Comparison of ENCODE assay signal across 23 cellular contexts in genomic region chr2:147679664-147680502, GRCh38.
DNase-seq lines count a peak whose midpoint lies in the region; ATAC-seq, FAIRE-seq and TF ChIP-seq lines count a peak whose summit lies in the region.
"Had no signal": no experiment of that assay in that cellular context is flagged by ENCODE, and none has a peak within 500 bp of the region (broad histone marks: within the 10 kb centered on the region; RNA-seq: fewer than 3 reads in every experiment).

No MANE protein-coding gene starts in this region.

- no peaks in the 10 kb centered on the region for H3K36me3 ChIP-seq in H1 (ENCODE audit: control insufficient read depth in 2 of 4, insufficient read depth in 4 of 4, low read length in 3 of 4)
- H3K36me3 ChIP-seq: brain microvascular endothelial cell, lower lobe of right lung, right atrium auricular region had no signal

- ATAC-seq in GM18498 (IDR thresholded peaks at IDR 0.05; ENCODE audit: unreplicated experiment), result no peak
- ATAC-seq: activated CD8-positive, alpha-beta memory T cell treated with anti-CD3 and anti-CD28 coated beads, Interleukin-2, amount 10 ng/mL, durations not matched to agents 7 days and 5 days; lower lobe of right lung had no signal

- no peak overlapping the region for H3K4me2 ChIP-seq in H1 (ENCODE audit: insufficient read depth in 1 of 2, low read depth in 2 of 2, low read length in 2 of 2)
- H3K4me2 ChIP-seq: KMS-11, SK-N-SH had no signal

- WGBS in H1 (ENCODE audit: extremely low coverage in 1 of 2, insufficient coverage in 1 of 2, insufficient read length in 1 of 2, insufficient replicate concordance in 2 of 2, low coverage in 1 of 2, low lambda C conversion rate in 2 of 2, missing lambda C conversion rate in 1 of 2), 2 experiments, result 95% methylated on average over 6 of the region's 6 CpGs; no CpG with 5 or more reads in 1 of the 2 experiments

- DNase-seq in D721Med (ENCODE audit: insufficient read length, low spot score) (no peak), NCI-H1105 (lab: John Stamatoyannopoulos, UW) (peak; percentile 73), NCI-H345 (lab: John Stamatoyannopoulos, UW) (peak; percentile 68), H1 (ENCODE audit: low read depth in 1 of 2, low spot score in 2 of 2) (no peak), erythroblast (lab: John Stamatoyannopoulos, UW) (no peak), ureter (ENCODE audit: low spot score) (no peak)
- no peak for DNase-seq in activated CD4-positive, alpha-beta T cell treated with anti-CD3 and anti-CD28 coated beads, Interleukin-2, amount 10 ng/mL, durations not matched to agents 7 days and 5 days
- DNase-seq: activated CD8-positive, alpha-beta memory T cell treated with anti-CD3 and anti-CD28 coated beads, Interleukin-2, amount 10 ng/mL, durations not matched to agents 7 days and 5 days; activated naive CD8-positive, alpha-beta T cell treated with anti-CD3 and anti-CD28 coated beads, Interleukin-2, amount 10 ng/mL, durations not matched to agents 7 days and 5 days; brain microvascular endothelial cell; GOT3; lower lobe of right lung; occipital lobe; SK-N-SH had no signal

- H3K56ac ChIP-seq in H1 (replicated peaks; ENCODE audit: insufficient read length, low read depth, low read length), result no peak overlapping the region

- no peaks in the 10 kb centered on the region for H3K79me1 ChIP-seq in H1 (ENCODE audit: low read depth, low read length)

- no peaks in the 10 kb centered on the region for H3K27me3 ChIP-seq in H1 (replicated peaks in 1 of 4; ENCODE audit: control insufficient read depth in 3 of 4, extremely low read depth in 1 of 4, insufficient read depth in 3 of 4, low read length in 3 of 4)
- H3K27me3 ChIP-seq: brain microvascular endothelial cell, right atrium auricular region had no signal

- TF ChIP-seq CTCF in D721Med (IDR thresholded peaks at IDR 0.05; ENCODE audit: insufficient read depth, missing control alignments), result no peak
- TF ChIP-seq CTCF in H1 (IDR thresholded peaks at IDR 0.05; ENCODE audit: control extremely low read depth in 1 of 3, insufficient read depth in 1 of 3, low read depth in 1 of 3, low read length in 3 of 3), result no peak

- H2BK12ac ChIP-seq in H1 (ENCODE audit: low read depth, low read length), result no peak overlapping the region

- no peaks in the 10 kb centered on the region for H3K4me1 Mint-ChIP-seq in activated CD4-positive, alpha-beta T cell treated with anti-CD3 and anti-CD28 coated beads, Interleukin-2, amount 10 ng/mL, durations not matched to agents 7 days and 5 days
- H3K4me1 Mint-ChIP-seq: activated CD8-positive, alpha-beta memory T cell treated with anti-CD3 and anti-CD28 coated beads, Interleukin-2, amount 10 ng/mL, durations not matched to agents 7 days and 5 days; activated naive CD8-positive, alpha-beta T cell treated with anti-CD3 and anti-CD28 coated beads, Interleukin-2, amount 10 ng/mL, durations not matched to agents 7 days and 5 days had no signal

- H3K9ac ChIP-seq in H1 (replicated peaks in 1 of 4; ENCODE audit: extremely low read depth in 1 of 4, low read depth in 3 of 4, low read length in 3 of 4), result no peak overlapping the region
- H3K9ac ChIP-seq: KMS-11, SK-N-SH had no signal

- H3K18ac ChIP-seq in H1 (ENCODE audit: extremely low read depth, low read length), result no peak overlapping the region

- peak overlapping the region; percentile 71; the same call in 1 of the 2 replicates for H2AFZ ChIP-seq in H1 (ENCODE audit: low read length)

- H3K4me3 Mint-ChIP-seq in activated CD4-positive, alpha-beta T cell treated with anti-CD3 and anti-CD28 coated beads, Interleukin-2, amount 10 ng/mL, durations not matched to agents 7 days and 5 days, result no peak overlapping the region
- H3K4me3 Mint-ChIP-seq: activated CD8-positive, alpha-beta memory T cell treated with anti-CD3 and anti-CD28 coated beads, Interleukin-2, amount 10 ng/mL, durations not matched to agents 7 days and 5 days; activated naive CD8-positive, alpha-beta T cell treated with anti-CD3 and anti-CD28 coated beads, Interleukin-2, amount 10 ng/mL, durations not matched to agents 7 days and 5 days had no signal

- H3K14ac ChIP-seq in H1 (ENCODE audit: insufficient read length), result no peak overlapping the region

- H4K5ac ChIP-seq in H1 (ENCODE audit: insufficient read length, low read depth, low read length), result no peak overlapping the region

- no peak overlapping the region for H3K4me3 ChIP-seq in H1 (ENCODE audit: extremely low read depth in 1 of 4, insufficient read depth in 2 of 4, low read depth in 3 of 4, low read length in 4 of 4)
- H3K4me3 ChIP-seq: coronary artery, lower lobe of right lung, right atrium auricular region had no signal

- no peak overlapping the region for H2BK15ac ChIP-seq in H1 (ENCODE audit: low read length)

- no peak overlapping the region for H3K27ac ChIP-seq in H1 (ENCODE audit: low read depth, low read length)
- H3K27ac ChIP-seq: brain microvascular endothelial cell, C4-2B, coronary artery, KMS-11, lower lobe of right lung, right atrium auricular region had no signal

- no peaks in the 10 kb centered on the region for H3K27me3 Mint-ChIP-seq in activated CD4-positive, alpha-beta T cell treated with anti-CD3 and anti-CD28 coated beads, Interleukin-2, amount 10 ng/mL, durations not matched to agents 7 days and 5 days
- H3K27me3 Mint-ChIP-seq: activated CD8-positive, alpha-beta memory T cell treated with anti-CD3 and anti-CD28 coated beads, Interleukin-2, amount 10 ng/mL, durations not matched to agents 7 days and 5 days had no signal

- TF ChIP-seq EP300 in H1 (IDR thresholded peaks at IDR 0.05; ENCODE audit: borderline replicate concordance in 1 of 2, low read depth in 2 of 2, low read length in 2 of 2), result no peak

- no peaks in the 10 kb centered on the region for H3K79me2 ChIP-seq in H1 (ENCODE audit: control insufficient read depth in 1 of 2, insufficient read depth in 2 of 2, low read length in 2 of 2)

- peaks cover 2% of the 10 kb centered on the region for H3K9me3 Mint-ChIP-seq in activated CD4-positive, alpha-beta T cell treated with anti-CD3 and anti-CD28 coated beads, Interleukin-2, amount 10 ng/mL, durations not matched to agents 7 days and 5 days
- H3K9me3 Mint-ChIP-seq: activated naive CD8-positive, alpha-beta T cell treated with anti-CD3 and anti-CD28 coated beads, Interleukin-2, amount 10 ng/mL, durations not matched to agents 7 days and 5 days; activated T-helper 2 cell treated with anti-CD3 and anti-CD28 coated beads, Interferon-gamma antibody, Interleukin-2, Interleukin-4, amounts not matched to agents 10 μg/mL and 5 μg/mL and 100 μg/mL, durations not matched to agents 14 hours and 24 hours and 36 hours had no signal

- CTCF ChIA-PET in H1 (lab: Charles Lee; ENCODE audit: partially characterized antibody), result no interaction called here
- CTCF ChIA-PET in activated CD4-positive, alpha-beta T cell treated with anti-CD3 and anti-CD28 coated beads, Interleukin-2, amount 10 ng/mL, durations not matched to agents 7 days and 5 days (lab: Charles Lee), result no interaction called here

- no peak overlapping the region for H2BK5ac ChIP-seq in H1 (ENCODE audit: low read depth, low read length)

- H3K36me3 Mint-ChIP-seq in activated CD4-positive, alpha-beta T cell treated with anti-CD3 and anti-CD28 coated beads, Interleukin-2, amount 10 ng/mL, durations not matched to agents 7 days and 5 days (ENCODE audit: low read depth), result no peaks in the 10 kb centered on the region
- H3K36me3 Mint-ChIP-seq: activated CD8-positive, alpha-beta memory T cell treated with anti-CD3 and anti-CD28 coated beads, Interleukin-2, amount 10 ng/mL, durations not matched to agents 7 days and 5 days had no signal

- POLR2A ChIA-PET in H1 (lab: Charles Lee; ENCODE audit: partially characterized antibody), result no interaction called here
- POLR2A ChIA-PET in activated CD4-positive, alpha-beta T cell treated with anti-CD3 and anti-CD28 coated beads, Interleukin-2, amount 10 ng/mL, durations not matched to agents 7 days and 5 days (lab: Charles Lee), result no interaction called here

- H3K9me3 ChIP-seq in H1 (ENCODE audit: insufficient read depth in 2 of 2, low read depth in 1 of 2, low read length in 1 of 2), result no peaks in the 10 kb centered on the region
- H3K9me3 ChIP-seq: lower lobe of right lung, right atrium auricular region, SK-N-SH had no signal

- TF ChIP-seq POLR2A in H1 (IDR thresholded peaks at IDR 0.05; ENCODE audit: control extremely low read depth in 1 of 2, low read depth in 2 of 2, low read length in 2 of 2) (no peak), erythroblast (IDR thresholded peaks at IDR 0.05; ENCODE audit: low read length) (no peak)

- H2BK20ac ChIP-seq in H1 (ENCODE audit: low read length), result no peak overlapping the region

- H2AK5ac ChIP-seq in H1 (ENCODE audit: low read depth, low read length), result no peak overlapping the region

- no peak overlapping the region for H4K8ac ChIP-seq in H1 (ENCODE audit: extremely low read depth, insufficient read depth, low read length)

- no peak overlapping the region for H3K23ac ChIP-seq in H1 (ENCODE audit: insufficient read length)

- no peaks in the 10 kb centered on the region for H3K23me2 ChIP-seq in H1 (ENCODE audit: low read depth, low read length)

- no peak for TF ChIP-seq RAD21 in H1 (IDR thresholded peaks at IDR 0.05 in 1 of 2, conservative IDR thresholded peaks at IDR 0.05 in 1 of 2; ENCODE audit: low read depth in 2 of 2, low read length in 2 of 2)

- no peak overlapping the region for H3K27ac Mint-ChIP-seq in activated CD4-positive, alpha-beta T cell treated with anti-CD3 and anti-CD28 coated beads, Interleukin-2, amount 10 ng/mL, durations not matched to agents 7 days and 5 days
- H3K27ac Mint-ChIP-seq: activated CD8-positive, alpha-beta memory T cell treated with anti-CD3 and anti-CD28 coated beads, Interleukin-2, amount 10 ng/mL, durations not matched to agents 7 days and 5 days; activated naive CD8-positive, alpha-beta T cell treated with anti-CD3 and anti-CD28 coated beads, Interleukin-2, amount 10 ng/mL, durations not matched to agents 7 days and 5 days; activated T-helper 2 cell treated with anti-CD3 and anti-CD28 coated beads, Interferon-gamma antibody, Interleukin-2, Interleukin-4, amounts not matched to agents 10 μg/mL and 5 μg/mL and 100 μg/mL, durations not matched to agents 14 hours and 24 hours and 36 hours had no signal

- no peaks in the 10 kb centered on the region for H4K20me1 ChIP-seq in H1 (replicated peaks in 1 of 2; ENCODE audit: control insufficient read depth in 1 of 2, insufficient read depth in 2 of 2, low read length in 2 of 2)

- no peak overlapping the region for H3K4ac ChIP-seq in H1 (replicated peaks; ENCODE audit: insufficient read length, low read depth, low read length)

- H3K4me1 ChIP-seq in H1 (replicated peaks in 1 of 4; ENCODE audit: control insufficient read depth in 3 of 4, insufficient read depth in 4 of 4, low read length in 3 of 4), result peaks cover 0 to 2% (median 0%) of the 10 kb centered on the region in 4 experiments; a peak in 1 of 7 replicates
- H3K4me1 ChIP-seq: lower lobe of right lung, right atrium auricular region had no signal

- FAIRE-seq in D721Med (lab: Jason Lieb, UNC) (peak; percentile 99), H1 (lab: Jason Lieb, UNC) (no peak)
- FAIRE-seq: endometrium, islet of Langerhans, RCC 7860 had no signal

- H2BK120ac ChIP-seq in H1 (replicated peaks; ENCODE audit: low read depth, low read length), result no peak overlapping the region

- H4K91ac ChIP-seq in H1 (replicated peaks; ENCODE audit: insufficient read length, low read length), result no peak overlapping the region

TF ChIP-seq in H1, 55 proteins besides CTCF, POLR2A, EP300 and RAD21 (continues in another document):
- TF ChIP-seq TCF12 (IDR thresholded peaks at IDR 0.05; ENCODE audit: low read depth, low read length) (no peak), SP4 (IDR thresholded peaks at IDR 0.05; ENCODE audit: low read length) (no peak)

Comparison
In these comparisons a context has a peak if more than half of its experiments do, and no peak if none do; other contexts are left out.
1. DNase-seq: peak in NCI-H1105 (single experiment) and NCI-H345 (single experiment); none in D721Med (single experiment), H1 (0 of 2), erythroblast (0 of 2), ureter (single experiment) and activated CD4-positive, alpha-beta T cell treated with anti-CD3 and anti-CD28 coated beads, Interleukin-2, amount 10 ng/mL, durations not matched to agents 7 days and 5 days (single experiment).